In genomic region chr17:65504141-65504540, GRCh38 we compare ENCODE assay signal across 17 cellular contexts. TPM values are rescaled to one million over a fixed set of nuclear protein-coding genes. Genes with fewer than 3 reads are reported as not detected.
DNase-seq lines count a peak whose midpoint lies in the region; FAIRE-seq and TF ChIP-seq lines count a peak whose summit lies in the region.
"Had no signal": no experiment of that assay in that cellular context is flagged by ENCODE, and none has a peak within 500 bp of the region (broad histone marks: within the 10 kb centered on the region; RNA-seq: fewer than 3 reads in every experiment).

No MANE protein-coding gene starts in this region.

- H3K27ac ChIP-seq in H1 (ENCODE audit: low read depth, low read length) (no peak overlapping the region), suprapubic skin (no peak overlapping the region)
- H3K27ac ChIP-seq: A549, C4-2B had no signal

- peak overlapping the region; percentile 82; the same call in 1 of the 2 replicates for H2AK5ac ChIP-seq in H1 (ENCODE audit: low read depth, low read length)

- no peak overlapping the region; the same call in 1 of the 2 replicates for H4K8ac ChIP-seq in H1 (ENCODE audit: extremely low read depth, insufficient read depth, low read length)

- peak overlapping the region; percentile 68; the same call in 1 of the 2 replicates for H2BK12ac ChIP-seq in H1 (ENCODE audit: low read depth, low read length)

- peak overlapping the region; percentile 77 for H4K91ac ChIP-seq in H1 (replicated peaks; ENCODE audit: insufficient read length, low read length)

- peaks cover 0 to 6% (median 1%) of the 10 kb centered on the region in 4 experiments; a peak in 3 of 7 replicates for H3K4me1 ChIP-seq in H1 (replicated peaks in 1 of 4; ENCODE audit: control insufficient read depth in 3 of 4, insufficient read depth in 4 of 4, low read length in 3 of 4)
- no peaks in the 10 kb centered on the region for H3K4me1 ChIP-seq in suprapubic skin
- H3K4me1 ChIP-seq: A549, BE2C had no signal

- WGBS in H1 (ENCODE audit: extremely low coverage in 1 of 2, insufficient coverage in 1 of 2, insufficient read length in 1 of 2, insufficient replicate concordance in 2 of 2, low coverage in 1 of 2, low lambda C conversion rate in 2 of 2, missing lambda C conversion rate in 1 of 2), 2 experiments: 79% methylated on average over 9 of the region's 9 CpGs; no CpG with 5 or more reads in 1 of the 2 experiments
- 87% methylated on average over 9 of the region's 9 CpGs for WGBS in suprapubic skin

- CTCF ChIA-PET in H1 (lab: Charles Lee; ENCODE audit: partially characterized antibody): no interaction called here

- peaks cover 7% of the 10 kb centered on the region; the same call in 1 of the 2 replicates for H3K23me2 ChIP-seq in H1 (ENCODE audit: low read depth, low read length)

- H3K4me3 ChIP-seq in H1 (ENCODE audit: extremely low read depth in 1 of 4, insufficient read depth in 2 of 4, low read depth in 3 of 4, low read length in 4 of 4): no peak overlapping the region
- no peak overlapping the region for H3K4me3 ChIP-seq in suprapubic skin
- H3K4me3 ChIP-seq: A549 had no signal

- no peak overlapping the region for H2BK15ac ChIP-seq in H1 (ENCODE audit: low read length)

- H4K5ac ChIP-seq in H1 (ENCODE audit: insufficient read length, low read depth, low read length): no peak overlapping the region

- H3K36me3 ChIP-seq in H1 (ENCODE audit: control insufficient read depth in 2 of 4, insufficient read depth in 4 of 4, low read length in 3 of 4) (no peaks in the 10 kb centered on the region), suprapubic skin (no peaks in the 10 kb centered on the region)
- H3K36me3 ChIP-seq: BE2C had no signal

- H3K9me3 ChIP-seq in H1 (ENCODE audit: insufficient read depth in 2 of 2, low read depth in 1 of 2, low read length in 1 of 2): peaks cover 0 to 4% of the 10 kb centered on the region in 2 experiments; a peak in 1 of 4 replicates
- no peaks in the 10 kb centered on the region for H3K9me3 ChIP-seq in suprapubic skin
- H3K9me3 ChIP-seq: BE2C had no signal

- TF ChIP-seq POLR2A in H1 (IDR thresholded peaks at IDR 0.05; ENCODE audit: control extremely low read depth in 1 of 2, low read depth in 2 of 2, low read length in 2 of 2): no peak
- no peak for TF ChIP-seq POLR2A in suprapubic skin (IDR thresholded peaks at IDR 0.05)

- H3K56ac ChIP-seq in H1 (replicated peaks; ENCODE audit: insufficient read length, low read depth, low read length): no peak overlapping the region

- H3K23ac ChIP-seq in H1 (ENCODE audit: insufficient read length): no peak overlapping the region

- POLR2A ChIA-PET in H1 (lab: Charles Lee; ENCODE audit: partially characterized antibody): interaction anchor here (0.8 kb wide), 1 partner anchor 25 kb away, joined by 3 read pairs; no protein-coding TSS in a partner anchor

- no peak overlapping the region for H3K14ac ChIP-seq in H1 (ENCODE audit: insufficient read length)

- FAIRE-seq in HTR-8/SVneo (lab: Jason Lieb, UNC) (peak; percentile 74), H1 (lab: Jason Lieb, UNC) (no peak)
- FAIRE-seq: A549, GM19239, H54 had no signal

- H2BK20ac ChIP-seq in H1 (ENCODE audit: low read length): no peak overlapping the region

- H3K79me1 ChIP-seq in H1 (ENCODE audit: low read depth, low read length): no peaks in the 10 kb centered on the region

- H2BK120ac ChIP-seq in H1 (replicated peaks; ENCODE audit: low read depth, low read length): no peak overlapping the region

- no peak overlapping the region for H3K9ac ChIP-seq in H1 (replicated peaks in 1 of 4; ENCODE audit: extremely low read depth in 1 of 4, low read depth in 3 of 4, low read length in 3 of 4)

- no peak for TF ChIP-seq RAD21 in H1 (IDR thresholded peaks at IDR 0.05 in 1 of 2, conservative IDR thresholded peaks at IDR 0.05 in 1 of 2; ENCODE audit: low read depth in 2 of 2, low read length in 2 of 2)

- H3K18ac ChIP-seq in H1 (ENCODE audit: extremely low read depth, low read length): no peak overlapping the region

- no peaks in the 10 kb centered on the region for H4K20me1 ChIP-seq in H1 (replicated peaks in 1 of 2; ENCODE audit: control insufficient read depth in 1 of 2, insufficient read depth in 2 of 2, low read length in 2 of 2)

- H2BK5ac ChIP-seq in H1 (ENCODE audit: low read depth, low read length): no peak overlapping the region

- no peak overlapping the region for H3K4me2 ChIP-seq in H1 (ENCODE audit: insufficient read depth in 1 of 2, low read depth in 2 of 2, low read length in 2 of 2)
- H3K4me2 ChIP-seq: A549 had no signal

- H3K27me3 ChIP-seq in H1 (replicated peaks in 1 of 4; ENCODE audit: control insufficient read depth in 3 of 4, extremely low read depth in 1 of 4, insufficient read depth in 3 of 4, low read length in 3 of 4) (no peaks in the 10 kb centered on the region), suprapubic skin (no peaks in the 10 kb centered on the region)
- H3K27me3 ChIP-seq: BE2C had no signal

- H2AFZ ChIP-seq in H1 (ENCODE audit: low read length): no peak overlapping the region

- TF ChIP-seq EP300 in H1 (IDR thresholded peaks at IDR 0.05; ENCODE audit: borderline replicate concordance in 1 of 2, low read depth in 2 of 2, low read length in 2 of 2) (no peak), suprapubic skin (IDR thresholded peaks at IDR 0.05) (no peak)

- H3K79me2 ChIP-seq in H1 (ENCODE audit: control insufficient read depth in 1 of 2, insufficient read depth in 2 of 2, low read length in 2 of 2): no peaks in the 10 kb centered on the region

- TF ChIP-seq CTCF in H1 (IDR thresholded peaks at IDR 0.05; ENCODE audit: control extremely low read depth in 1 of 3, insufficient read depth in 1 of 3, low read depth in 1 of 3, low read length in 3 of 3): no peak
- no peak for TF ChIP-seq CTCF in suprapubic skin (IDR thresholded peaks at IDR 0.05)

- no peak overlapping the region for H3K4ac ChIP-seq in H1 (replicated peaks; ENCODE audit: insufficient read length, low read depth, low read length)

- no peak for DNase-seq in HTR-8/SVneo (ENCODE audit: insufficient read length, low spot score)
- peak; percentile 2 for DNase-seq in NCI-H446 treated with DMSO at 0.1 percent for 48 hours (lab: John Stamatoyannopoulos, UW)
- no peak for DNase-seq in H1 (ENCODE audit: low read depth in 1 of 2, low spot score in 2 of 2)
- DNase-seq in suprapubic skin (ENCODE audit: low spot score in 2 of 2): peak; percentile 10 to 50
- DNase-seq in NAMALWA (ENCODE audit: low spot score): no peak
- DNase-seq in superior temporal gyrus (ENCODE audit: extremely low spot score): no peak
- DNase-seq in NCI-H526 treated with DMSO at 0.1 percent for 48 hours (lab: John Stamatoyannopoulos, UW): no peak
- DNase-seq: BE2C; CD8-positive, alpha-beta T cell; COR-L47; DND-41; GDM1; IMR-90 had no signal

TF ChIP-seq in H1, 55 proteins besides CTCF, POLR2A, EP300 and RAD21:
- TF ChIP-seq ATF2 (IDR thresholded peaks at IDR 0.05; ENCODE audit: low read length) (no peak), E2F6 (IDR thresholded peaks at IDR 0.05) (peak; percentile 86), MAX (IDR thresholded peaks at IDR 0.05) (peak; percentile 45), JUN (IDR thresholded peaks at IDR 0.05; ENCODE audit: low read depth, low read length) (no peak)
TF ChIP-seq in H1: peak in this region for 2.

RNA-seq across cellular contexts. Expression of gene AXIN2, which starts 57.3 kb away (rescaled TPM):
- total RNA-seq in H1 (2021; fragmentation: NEBNext Ultra II Directional; extraction: Animal tissue kit (Norgen Biotek cat#: 25700)): 31.7 and 33.4 TPM in 2 replicates
- polyA plus RNA-seq in H1 (2011; rRNA removed): 17.7 and 24.2 TPM in 2 replicates
- polyA plus RNA-seq in H1 (2011; cell fraction: cytosol; rRNA removed): 19.3 TPM
- 36.2 TPM for polyA plus RNA-seq in H1 (2011; cell fraction: nucleus; rRNA removed)
- polyA plus RNA-seq in H1 (2012, experiment 1 of 2): 18.3 to 25.8 TPM (median 20.3 TPM) in 4 replicates
- polyA plus RNA-seq in H1 (2012, experiment 2 of 2): 9.2 TPM
- polyA plus RNA-seq in H1 (2013, experiment 1 of 2): 17.7 TPM
- polyA plus RNA-seq in H1 (2013, experiment 2 of 2): 15.4 TPM
- polyA minus RNA-seq in H1 (2011; rRNA and poly(A)+ RNA removed): 14.1 and 21.3 TPM in 2 replicates
- 21.3 TPM for polyA minus RNA-seq in H1 (2011; cell fraction: cytosol; rRNA and poly(A)+ RNA removed)
- polyA minus RNA-seq in H1 (2011; cell fraction: nucleus; rRNA and poly(A)+ RNA removed): 44.5 TPM
- total RNA-seq in suprapubic skin: 10 to 100 TPM in 3 of 4 donors, 1 to 10 TPM in 1; 9.8 to 36.9 (median 19.8) TPM

Comparison
In these comparisons a context has a peak if more than half of its experiments do, and no peak if none do; other contexts are left out.
1. DNase-seq: peak in NCI-H446 treated with DMSO at 0.1 percent for 48 hours (single experiment) and suprapubic skin (2 of 2); none in HTR-8/SVneo (single experiment), H1 (0 of 2), NAMALWA (single experiment), superior temporal gyrus (single experiment) and NCI-H526 treated with DMSO at 0.1 percent for 48 hours (single experiment).